ENCODE assay signal across 18 cellular contexts in genomic region chr13:20106751-20107150, GRCh38. TPM values are rescaled to one million over a fixed set of nuclear protein-coding genes. Genes with fewer than 3 reads are reported as not detected.
DNase-seq lines count a peak whose midpoint lies in the region; ATAC-seq, FAIRE-seq and TF ChIP-seq lines count a peak whose summit lies in the region.
"Had no signal": no experiment of that assay in that cellular context is flagged by ENCODE, and none has a peak within 500 bp of the region (broad histone marks: within the 10 kb centered on the region; RNA-seq: fewer than 3 reads in every experiment).

No MANE protein-coding gene starts in this region.

- POLR2A ChIA-PET in A673 (lab: Charles Lee; ENCODE audit: low non-redundant PET), result no interaction called here
- POLR2A ChIA-PET in endothelial cell of umbilical vein (lab: Charles Lee), result no interaction called here

- no peaks in the 10 kb centered on the region for H3K36me3 ChIP-seq in A673 (ENCODE audit: insufficient read depth, low read length, poor library complexity, severe bottlenecking)
- no peaks in the 10 kb centered on the region for H3K36me3 ChIP-seq in H7 (replicated peaks; ENCODE audit: control insufficient read depth, insufficient read depth, low read length)
- no peaks in the 10 kb centered on the region for H3K36me3 ChIP-seq in endothelial cell of umbilical vein (ENCODE audit: control insufficient read depth in 2 of 2, extremely low read depth in 1 of 2, insufficient read depth in 2 of 2, low read length in 2 of 2)

- peak; percentile 21 for DNase-seq in A673 (ENCODE audit: low spot score)
- peak; percentile 21 for DNase-seq in H7
- peak; percentile 14 for DNase-seq in NCI-H82 treated with DMSO at 0.1 percent for 48 hours (lab: John Stamatoyannopoulos, UW; ENCODE audit: unreplicated experiment)
- no peak for DNase-seq in endothelial cell of umbilical vein (ENCODE audit: low read depth, low spot score)
- DNase-seq in T-helper 2 cell treated with Interferon-gamma antibody and Interleukin-4, amounts not matched to agents 5 μg/mL and 100 μg/mL, for 36 hours (ENCODE audit: low spot score), result no peak
- no peak for DNase-seq in NK-92 (lab: John Stamatoyannopoulos, UW; ENCODE audit: unreplicated experiment)
- DNase-seq in AG08395 (ENCODE audit: low spot score), result no peak
- DNase-seq: ACHN, COR-L47, DMS53, HFFc6, NCI-H1417 treated with DMSO at 0.1 percent for 48 hours, NCI-H1930, NCI-H774, Right ventricle myocardium superior had no signal

- H3K9me3 ChIP-seq in A673 (ENCODE audit: low read depth, low read length, poor library complexity, severe bottlenecking) (no peaks in the 10 kb centered on the region), endothelial cell of umbilical vein (replicated peaks; ENCODE audit: control insufficient read depth, insufficient read depth, low read length) (no peaks in the 10 kb centered on the region)

- no peaks in the 10 kb centered on the region for H3K4me1 Mint-ChIP-seq in T-helper 2 cell treated with Interferon-gamma antibody and Interleukin-4, amounts not matched to agents 5 μg/mL and 100 μg/mL, for 36 hours (ENCODE audit: low read depth)

- no peak overlapping the region for H2AFZ ChIP-seq in endothelial cell of umbilical vein (ENCODE audit: low read depth, low read length)

- no peaks in the 10 kb centered on the region for H4K20me1 ChIP-seq in endothelial cell of umbilical vein (replicated peaks; ENCODE audit: control insufficient read depth, extremely low read depth, insufficient read depth, low read length)

- H3K27me3 ChIP-seq in A673 (replicated peaks; ENCODE audit: insufficient read depth, low read depth, low read length, poor library complexity) (no peaks in the 10 kb centered on the region), H7 (ENCODE audit: control insufficient read depth, insufficient read depth, low read length) (no peaks in the 10 kb centered on the region), endothelial cell of umbilical vein (ENCODE audit: control insufficient read depth in 2 of 2, insufficient read depth in 2 of 2, low read length in 2 of 2) (peaks cover 9 to 23% of the 10 kb centered on the region in 2 experiments)

- H3K4me1 ChIP-seq in A673 (ENCODE audit: insufficient read depth, low read length, poor library complexity, severe bottlenecking) (peaks cover 3% of the 10 kb centered on the region), endothelial cell of umbilical vein (ENCODE audit: control insufficient read depth, extremely low read depth, insufficient read depth, low read length) (no peaks in the 10 kb centered on the region)

- H3K27ac Mint-ChIP-seq in T-helper 2 cell treated with Interferon-gamma antibody and Interleukin-4, amounts not matched to agents 5 μg/mL and 100 μg/mL, for 36 hours, result no peak overlapping the region
- H3K27ac Mint-ChIP-seq: HFFc6; T-helper 1 cell treated with Interleukin-12 subunit alpha and Interleukin-12 subunit beta and Interleukin-4 antibody, amounts not matched to agents 30 μg/mL and 1 μg/mL, for 36 hours had no signal

- peak; percentile 21 for FAIRE-seq in endothelial cell of umbilical vein (lab: Jason Lieb, UNC)
- FAIRE-seq: RCC 7860 had no signal

- H3K9me3 Mint-ChIP-seq in T-helper 2 cell treated with Interferon-gamma antibody and Interleukin-4, amounts not matched to agents 5 μg/mL and 100 μg/mL, for 36 hours, result no peaks in the 10 kb centered on the region
- H3K9me3 Mint-ChIP-seq: HFFc6; T-helper 1 cell treated with Interleukin-12 subunit alpha and Interleukin-12 subunit beta and Interleukin-4 antibody, amounts not matched to agents 30 μg/mL and 1 μg/mL, for 36 hours had no signal

- TF ChIP-seq POLR2A in endothelial cell of umbilical vein (IDR thresholded peaks at IDR 0.05; ENCODE audit: low read depth, low read length), result no peak

- no peak for ATAC-seq in GM18511 (IDR thresholded peaks at IDR 0.05; ENCODE audit: unreplicated experiment)

- H3K27ac ChIP-seq in A673 (ENCODE audit: low read depth, low read length, poor library complexity, severe bottlenecking) (no peak overlapping the region), endothelial cell of umbilical vein (ENCODE audit: insufficient read depth, low read depth, low read length) (no peak overlapping the region)

- H3K79me2 ChIP-seq in endothelial cell of umbilical vein (ENCODE audit: control insufficient read depth, insufficient read depth, low read length), result no peaks in the 10 kb centered on the region

- intact Hi-C loops in A673 (cut with micrococcal nuclease; ENCODE audit: unreplicated experiment), result no loop called here
- intact Hi-C loops in endothelial cell of umbilical vein (cut with micrococcal nuclease), result loop anchor here (1.0 kb wide), 1 partner anchor 48 kb away; no protein-coding TSS in a partner anchor

- CTCF ChIA-PET in A673 (lab: Charles Lee) (no interaction called here), endothelial cell of umbilical vein (lab: Charles Lee) (interaction anchor here (0.8 to 1.5 kb wide), 2 partner anchors 12 to 13 kb away, joined by 3 to 4 read pairs; no protein-coding TSS in a partner anchor)

- H3K4me3 Mint-ChIP-seq in T-helper 2 cell treated with Interferon-gamma antibody and Interleukin-4, amounts not matched to agents 5 μg/mL and 100 μg/mL, for 36 hours, result no peak overlapping the region
- H3K4me3 Mint-ChIP-seq: HFFc6; T-helper 1 cell treated with Interleukin-12 subunit alpha and Interleukin-12 subunit beta and Interleukin-4 antibody, amounts not matched to agents 30 μg/mL and 1 μg/mL, for 36 hours had no signal

- no peak overlapping the region for H3K9ac ChIP-seq in endothelial cell of umbilical vein (replicated peaks; ENCODE audit: extremely low read depth, insufficient read depth, low read length)

- no peak for TF ChIP-seq CTCF in A673 (conservative IDR thresholded peaks at IDR 0.05; ENCODE audit: low read depth, low read length)
- no peak for TF ChIP-seq CTCF in endothelial cell of umbilical vein (IDR thresholded peaks at IDR 0.05; ENCODE audit: extremely low read depth in 1 of 2, insufficient read depth in 1 of 2, low read depth in 1 of 2, low read length in 2 of 2)

- H3K4me3 ChIP-seq in A673 (ENCODE audit: low read depth, low read length, poor library complexity, severe bottlenecking) (no peak overlapping the region), H7 (ENCODE audit: insufficient read depth, low read depth, low read length) (no peak overlapping the region), endothelial cell of umbilical vein (replicated peaks in 1 of 3; ENCODE audit: insufficient read depth in 1 of 3, low read depth in 1 of 3, low read length in 3 of 3) (no peak overlapping the region)

- no peaks in the 10 kb centered on the region for H3K36me3 Mint-ChIP-seq in T-helper 2 cell treated with Interferon-gamma antibody and Interleukin-4, amounts not matched to agents 5 μg/mL and 100 μg/mL, for 36 hours (ENCODE audit: low read depth)

- BruUV-seq in A673 (replicated peaks; lab: Mats Ljungman, UMichigan) (no TSS peak), endothelial cell of umbilical vein (replicated peaks; lab: Mats Ljungman, UMichigan) (no TSS peak)

- no peaks in the 10 kb centered on the region for H3K9me1 ChIP-seq in endothelial cell of umbilical vein (replicated peaks; ENCODE audit: control insufficient read depth, extremely low read depth, insufficient read depth, low read length)

- dilution Hi-C loops in endothelial cell of umbilical vein (cut with MboI; ENCODE audit: extremely low pct_ligation_motif_present, low sequenced_read_pairs), result no loop called here

- H3K27me3 Mint-ChIP-seq in T-helper 2 cell treated with Interferon-gamma antibody and Interleukin-4, amounts not matched to agents 5 μg/mL and 100 μg/mL, for 36 hours (ENCODE audit: low read depth), result peaks cover 45% of the 10 kb centered on the region

- H3K4me2 ChIP-seq in endothelial cell of umbilical vein (ENCODE audit: insufficient read depth, low read length), result no peak overlapping the region

TF ChIP-seq in endothelial cell of umbilical vein, 7 proteins besides CTCF, POLR2A, EP300 and RAD21:
- TF ChIP-seq GATA2 (IDR thresholded peaks at IDR 0.05; ENCODE audit: insufficient read depth, insufficient read length, low read depth, low read length) (no peak), FOS (IDR thresholded peaks at IDR 0.05; ENCODE audit: borderline replicate concordance, insufficient read depth, low read length) (no peak), EZH2 (IDR thresholded peaks at IDR 0.05; ENCODE audit: borderline replicate concordance, low read depth, low read length, severe bottlenecking) (no peak), JUN (IDR thresholded peaks at IDR 0.05; ENCODE audit: borderline replicate concordance, insufficient read depth, insufficient read length, low read depth) (no peak), POLR2AphosphoS5 (IDR thresholded peaks at IDR 0.05; ENCODE audit: insufficient read depth, low read depth, low read length) (no peak), MAX (IDR thresholded peaks at IDR 0.05; ENCODE audit: insufficient read depth, insufficient read length) (no peak), MYC (IDR thresholded peaks at IDR 0.05; ENCODE audit: low read depth, low read length) (no peak)

RNA-seq across cellular contexts. Expression of gene GJA3, which starts 54.1 kb away (rescaled TPM):
- total RNA-seq in A673 (2021), result 0.43 and 0.48 TPM in 2 replicates
- total RNA-seq in H7 (2014; rRNA removed; shearing (Covaris generic)), result 0.03 and 0.15 TPM in 2 replicates
- not detected in 2 replicates for total RNA-seq in endothelial cell of umbilical vein
- not detected in 2 replicates for polyA plus RNA-seq in endothelial cell of umbilical vein
- polyA plus RNA-seq in endothelial cell of umbilical vein (2011; cell fraction: cytosol; rRNA removed), result not detected in 2 replicates
- polyA plus RNA-seq in endothelial cell of umbilical vein (2011; cell fraction: nucleus; rRNA removed), result not detected in 2 replicates
- not detected in 2 replicates for polyA plus RNA-seq in endothelial cell of umbilical vein (2012)
- not detected in 2 replicates for polyA minus RNA-seq in endothelial cell of umbilical vein
- not detected for polyA minus RNA-seq in endothelial cell of umbilical vein (2011; cell fraction: cytosol; rRNA and poly(A)+ RNA removed)
- not detected in 2 replicates for polyA minus RNA-seq in endothelial cell of umbilical vein (2011; cell fraction: nucleus; rRNA and poly(A)+ RNA removed)

Comparison
In these comparisons a context has a peak if more than half of its experiments do, and no peak if none do; other contexts are left out.
1. DNase-seq: peak in A673 (single experiment), H7 (single experiment) and NCI-H82 treated with DMSO at 0.1 percent for 48 hours (single experiment); none in endothelial cell of umbilical vein (single experiment), T-helper 2 cell treated with Interferon-gamma antibody and Interleukin-4, amounts not matched to agents 5 μg/mL and 100 μg/mL, for 36 hours (single experiment), NK-92 (single experiment) and AG08395 (single experiment).